ENCODE assay signal across 1 cellular context in genomic region chr6:67888886-67889681, GRCh38.
A peak's percentile ranks its signal among the peaks of the same experiment; 100 is the strongest.
TF ChIP-seq lines count a peak whose summit lies in the region.

No MANE protein-coding gene starts in this region.

TF ChIP-seq in K562, 482 proteins besides CTCF, POLR2A, EP300 and RAD21 (continued from another document and continues in another):
- TF ChIP-seq HINFP (tag; conservative IDR thresholded peaks at IDR 0.05; ENCODE audit: low read depth) (peak; percentile 46; the same call in 1 of the 2 replicates), ZNF695 (CRISPR knock-in tag; IDR thresholded peaks at IDR 0.05) (no peak), TFE3 (CRISPR knock-in tag; IDR thresholded peaks at IDR 0.05) (peak; percentile 96), ZNF76 (CRISPR knock-in tag; IDR thresholded peaks at IDR 0.05; ENCODE audit: borderline replicate concordance) (0 out of 2 replicates have a peak, but pooled peaks have one; percentile 66), SREBF1 (IDR thresholded peaks at IDR 0.05; ENCODE audit: borderline replicate concordance, low read depth, low read length) (peak; percentile 50; the same call in 1 of the 2 replicates), CREB3 (tag; conservative IDR thresholded peaks at IDR 0.05; ENCODE audit: low read depth) (peak; percentile 92), NCOA1 (IDR thresholded peaks at IDR 0.05; ENCODE audit: low read depth) (peak; percentile 99), PHF21A (IDR thresholded peaks at IDR 0.05; ENCODE audit: borderline replicate concordance, low read depth) (peak; percentile 89; the same call in 1 of the 2 replicates), ATF2 (CRISPR knock-in tag; IDR thresholded peaks at IDR 0.05) (no peak), GMEB1 (CRISPR knock-in tag; IDR thresholded peaks at IDR 0.05) (0 out of 2 replicates have a peak, but pooled peaks have one; percentile 24), RCOR1 (IDR thresholded peaks at IDR 0.05; ENCODE audit: borderline replicate concordance in 1 of 2, low read depth in 2 of 2, low read length in 2 of 2) (peak in 1 of 2 experiments; percentile 42; a peak in 2 of 4 replicates), DACH1 (IDR thresholded peaks at IDR 0.05; ENCODE audit: partially characterized antibody) (peak; percentile 77), DPF2 (IDR thresholded peaks at IDR 0.05) (peak; percentile 96), ZNF785 (CRISPR knock-in tag; IDR thresholded peaks at IDR 0.05) (no peak), ZNF707 (CRISPR knock-in tag; conservative IDR thresholded peaks at IDR 0.05) (no peak), ETV6 (IDR thresholded peaks at IDR 0.05; ENCODE audit: borderline replicate concordance in 1 of 2, low read depth in 2 of 2, low read length in 1 of 2) (peak in 1 of 2 experiments; percentile 56; a peak in 1 of 4 replicates), ETV6 (CRISPR knock-in tag; IDR thresholded peaks at IDR 0.05; ENCODE audit: borderline replicate concordance) (no peak), PHB2 (IDR thresholded peaks at IDR 0.05; ENCODE audit: low read depth) (peak; percentile 91), GTF3C2 (IDR thresholded peaks at IDR 0.05; ENCODE audit: borderline replicate concordance, extremely low read depth, insufficient read length) (no peak), FOXJ2 (tag; IDR thresholded peaks at IDR 0.05) (peak; percentile 84), TAL1 (IDR thresholded peaks at IDR 0.05) (peak; percentile 94), RHOXF2B (CRISPR knock-in tag; conservative IDR thresholded peaks at IDR 0.05) (peak; percentile 74; the same call in 1 of the 2 replicates), POLR2B (IDR thresholded peaks at IDR 0.05; ENCODE audit: low read depth, partially characterized antibody) (peak; percentile 97), CBX8 (IDR thresholded peaks at IDR 0.05; ENCODE audit: borderline replicate concordance, extremely low read depth, low read depth, low read length, poor library complexity, severe bottlenecking) (no peak), RERE (CRISPR knock-in tag; IDR thresholded peaks at IDR 0.05; ENCODE audit: borderline replicate concordance) (no peak), POLR2H (tag; IDR thresholded peaks at IDR 0.05; ENCODE audit: low read depth) (peak; percentile 97), KAT2B (IDR thresholded peaks at IDR 0.05; ENCODE audit: low read depth, low read length) (no peak), SRSF3 (IDR thresholded peaks at IDR 0.05; ENCODE audit: insufficient read depth, low read length) (no peak), ATF3 (IDR thresholded peaks at IDR 0.05) (peak; percentile 90), ATF3 (CRISPR knock-in tag; conservative IDR thresholded peaks at IDR 0.05) (peak; percentile 47; the same call in 1 of the 2 replicates), ZNF584 (CRISPR knock-in tag; IDR thresholded peaks at IDR 0.05; ENCODE audit: low read depth) (peak; percentile 92), SNRNP70 (optimal IDR thresholded peaks at IDR 0.05; ENCODE audit: low read depth, low read length) (peak; percentile 22), ZNF408 (CRISPR knock-in tag; IDR thresholded peaks at IDR 0.05; ENCODE audit: low read depth) (no peak), MTA3 (IDR thresholded peaks at IDR 0.05; ENCODE audit: borderline replicate concordance) (peak; percentile 93), ZNF143 (CRISPR knock-in tag; IDR thresholded peaks at IDR 0.05) (no peak), TOE1 (IDR thresholded peaks at IDR 0.05; ENCODE audit: borderline replicate concordance) (peak; percentile 98), TOE1 (CRISPR knock-in tag; IDR thresholded peaks at IDR 0.05; ENCODE audit: borderline replicate concordance, low read depth) (0 out of 2 replicates have a peak, but pooled peaks have one; percentile 41), FOXP1 (CRISPR knock-in tag; IDR thresholded peaks at IDR 0.05) (peak; percentile 82), ARID2 (IDR thresholded peaks at IDR 0.05) (no peak), STAT6 (CRISPR knock-in tag; IDR thresholded peaks at IDR 0.05) (no peak)
